ENCODE assay signal across 19 cellular contexts in the genomic region with DNA sequence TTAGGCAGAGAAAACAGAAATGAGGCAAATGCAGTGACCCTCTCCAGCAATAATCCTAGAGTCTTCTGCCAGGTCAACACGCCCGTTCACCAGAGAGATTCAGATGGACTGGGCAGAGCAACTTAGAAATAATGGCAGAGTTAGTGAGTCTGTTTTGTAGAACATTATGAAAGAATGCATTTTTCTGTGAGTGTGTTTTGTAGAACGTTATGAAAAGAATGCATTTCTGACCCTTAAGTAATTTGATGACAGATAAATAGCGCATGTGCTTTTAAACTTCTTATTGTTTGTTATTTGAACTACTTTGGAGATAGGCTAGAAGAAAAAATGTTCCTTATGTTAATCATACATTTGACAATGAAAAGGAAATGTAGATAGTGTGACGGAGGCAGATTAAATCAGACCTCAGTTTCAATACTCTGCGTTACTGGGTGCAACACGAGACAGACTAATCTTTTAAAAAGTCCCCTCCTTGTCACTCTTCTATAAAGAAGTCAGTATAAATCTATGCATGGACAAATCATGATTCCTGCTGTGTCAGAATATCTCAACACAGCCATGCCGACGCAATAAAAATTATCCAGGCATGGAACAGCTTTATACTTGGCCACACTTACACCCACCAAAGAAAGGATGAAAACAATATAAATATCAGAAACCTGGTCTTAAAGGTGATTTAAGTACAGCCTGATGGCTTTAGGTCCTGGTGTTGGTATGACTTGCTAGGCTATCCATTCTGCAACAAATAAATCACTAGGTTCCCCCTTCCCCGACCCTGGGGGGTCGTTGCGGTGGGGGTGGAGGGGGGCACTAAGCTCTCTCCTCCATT. TPM values are rescaled to one million over a fixed set of nuclear protein-coding genes. Genes with fewer than 3 reads are reported as not detected.
DNase-seq lines count a peak whose midpoint lies in the region; TF ChIP-seq lines count a peak whose summit lies in the region.
"Had no signal": no experiment of that assay in that cellular context is flagged by ENCODE, and none has a peak within 500 bp of the region (broad histone marks: within the 10 kb centered on the region; RNA-seq: fewer than 3 reads in every experiment).

No MANE protein-coding gene starts in this region.

- H3K36me3 Mint-ChIP-seq in neural progenitor cell = no peaks in the 10 kb centered on the region
- H3K36me3 Mint-ChIP-seq: WTC11 had no signal

- peaks cover 8 to 19% of the 10 kb centered on the region in 2 experiments; a peak in 2 of 4 replicates for H3K4me1 ChIP-seq in SK-N-SH (ENCODE audit: control insufficient read depth in 1 of 2, insufficient read depth in 2 of 2, low read depth in 1 of 2, low read length in 1 of 2)
- H3K4me1 ChIP-seq in neural progenitor cell = peaks cover 25% of the 10 kb centered on the region
- H3K4me1 ChIP-seq: testis had no signal

- no peaks in the 10 kb centered on the region for H3F3A ChIP-seq in SK-N-SH (replicated peaks; ENCODE audit: insufficient read depth)
- H3F3A ChIP-seq in neural progenitor cell (ENCODE audit: low read depth) = peaks cover 24% of the 10 kb centered on the region

- H3K9me3 Mint-ChIP-seq in neural progenitor cell = no peaks in the 10 kb centered on the region
- H3K9me3 Mint-ChIP-seq: WTC11 had no signal

- WGBS in SK-N-SH (ENCODE audit: low lambda C conversion rate) = 68% methylated on average over 11 of the region's 12 CpGs

- no peaks in the 10 kb centered on the region for H3K9me3 ChIP-seq in SK-N-SH
- no peaks in the 10 kb centered on the region for H3K9me3 ChIP-seq in neural progenitor cell (ENCODE audit: low read depth)
- H3K9me3 ChIP-seq: ovary, testis had no signal

- no peak overlapping the region for H3K4me3 ChIP-seq in SK-N-SH (ENCODE audit: low read depth in 2 of 2, low read length in 1 of 2)
- peak overlapping the region; percentile 13 for H3K4me3 ChIP-seq in fibroblast of pulmonary artery (replicated peaks; ENCODE audit: low read depth, low read length)
- no peak overlapping the region for H3K4me3 ChIP-seq in neural progenitor cell
- H3K4me3 ChIP-seq: ovary, testis had no signal

- H3K27ac Mint-ChIP-seq in neural progenitor cell = peak overlapping the region; percentile 25
- H3K27ac Mint-ChIP-seq: WTC11 had no signal

- no peaks in the 10 kb centered on the region for H3K27me3 ChIP-seq in SK-N-SH (ENCODE audit: insufficient read depth)
- H3K27me3 ChIP-seq in neural progenitor cell = no peaks in the 10 kb centered on the region
- H3K27me3 ChIP-seq: ovary, testis had no signal

- no peaks in the 10 kb centered on the region for H3K9me2 ChIP-seq in SK-N-SH

- H3K4me3 Mint-ChIP-seq in neural progenitor cell = no peak overlapping the region
- H3K4me3 Mint-ChIP-seq: WTC11 had no signal

- no peak overlapping the region for H2AFZ ChIP-seq in SK-N-SH (ENCODE audit: low read depth)
- H2AFZ ChIP-seq in neural progenitor cell (replicated peaks) = no peak overlapping the region

- POLR2A ChIA-PET in SK-N-SH (lab: Yijun Ruan, JAX) = no interaction called here

- H3K4me1 Mint-ChIP-seq in neural progenitor cell = peaks cover 19% of the 10 kb centered on the region

- H3K9ac ChIP-seq in SK-N-SH = no peak overlapping the region
- no peak overlapping the region for H3K9ac ChIP-seq in neural progenitor cell

- H3K27ac ChIP-seq in SK-N-SH (ENCODE audit: low read depth in 2 of 2, low read length in 1 of 2) = peak overlapping the region in 1 of 2 experiments; percentile 12; a peak in 1 of 4 replicates
- H3K27ac ChIP-seq in neural progenitor cell = no peak overlapping the region
- H3K27ac ChIP-seq: ovary, RWPE1, testis had no signal

- TF ChIP-seq CTCF in SK-N-SH (IDR thresholded peaks at IDR 0.05) (no peak), fibroblast of pulmonary artery (IDR thresholded peaks at IDR 0.05; ENCODE audit: low read length, missing control alignments) (no peak), neural progenitor cell (IDR thresholded peaks at IDR 0.05) (no peak)

- H3K36me3 ChIP-seq in SK-N-SH (replicated peaks in 1 of 2; ENCODE audit: control insufficient read depth in 1 of 2, insufficient read depth in 2 of 2, low read length in 1 of 2) (no peaks in the 10 kb centered on the region), neural progenitor cell (no peaks in the 10 kb centered on the region)
- H3K36me3 ChIP-seq: ovary had no signal

- H3K27me3 Mint-ChIP-seq in neural progenitor cell (ENCODE audit: insufficient read depth, low read depth) = peaks cover 5% of the 10 kb centered on the region

- no peak overlapping the region for H3K4me2 ChIP-seq in SK-N-SH
- H3K4me2 ChIP-seq in neural progenitor cell = no peak overlapping the region

- H4K20me1 ChIP-seq in SK-N-SH (ENCODE audit: insufficient read depth) = no peaks in the 10 kb centered on the region
- H4K20me1 ChIP-seq in neural progenitor cell (ENCODE audit: low read depth) = no peaks in the 10 kb centered on the region

- DNase-seq in GM03348 (ENCODE audit: low spot score) (peak; percentile 71), SK-N-SH (no peak), fibroblast of pulmonary artery (ENCODE audit: low read depth) (peak; percentile 80), neural progenitor cell (ENCODE audit: low spot score) (no peak), T-helper 2 cell (no peak), NCI-H524 (lab: John Stamatoyannopoulos, UW) (no peak), NCI-H1436 (lab: John Stamatoyannopoulos, UW) (no peak)
- DNase-seq in activated naive CD4-positive, alpha-beta T cell treated with anti-CD3 and anti-CD28 coated beads, Interleukin-2, amount 50 U/mL, for 16 hours = no peak
- DNase-seq: aorta; DMS 273 treated with DMSO at 0.1 percent for 48 hours; hippocampal formation; NK-92 treated with Interleukin-12 subunit alpha and Interleukin-12 subunit beta, amount 100 ng/mL, for 24 hours; ovary; stimulated activated CD4-positive, alpha-beta T cell treated with anti-CD3 and anti-CD28 coated beads, Interleukin-4, amount 100 ng/mL, for 4 hours; testis had no signal

- CTCF ChIA-PET in SK-N-SH (lab: Yijun Ruan, JAX) = interaction anchor here (0.6 to 1.0 kb wide), 3 partner anchors 9 to 774 kb away, joined by 3 read pairs; no protein-coding TSS in a partner anchor

- TF ChIP-seq EP300 in SK-N-SH (IDR thresholded peaks at IDR 0.05; ENCODE audit: borderline replicate concordance in 1 of 2, low read depth in 1 of 2, low read length in 1 of 2) = no peak; a peak in 1 of 4 replicates

- H3K79me2 ChIP-seq in SK-N-SH (ENCODE audit: insufficient read depth) (no peaks in the 10 kb centered on the region), neural progenitor cell (ENCODE audit: low read depth) (no peaks in the 10 kb centered on the region)

- no peak for TF ChIP-seq RAD21 in SK-N-SH (IDR thresholded peaks at IDR 0.05; ENCODE audit: low read length)

TF ChIP-seq in SK-N-SH, 30 proteins besides CTCF, POLR2A, EP300 and RAD21 (continues in another document):
- TF ChIP-seq FOSL2 (IDR thresholded peaks at IDR 0.05; ENCODE audit: borderline replicate concordance, low read depth) (no peak), TCF12 (IDR thresholded peaks at IDR 0.05) (peak; percentile 33), GATA2 (CRISPR knock-in tag; IDR thresholded peaks at IDR 0.05) (no peak), YY1 (IDR thresholded peaks at IDR 0.05; ENCODE audit: low read depth) (no peak), SMC3 (IDR thresholded peaks at IDR 0.05; ENCODE audit: low read depth, low read length) (no peak), MXI1 (IDR thresholded peaks at IDR 0.05; ENCODE audit: low read depth, low read length) (no peak), FOXM1 (IDR thresholded peaks at IDR 0.05; ENCODE audit: low read depth) (no peak), JUND (IDR thresholded peaks at IDR 0.05) (0 out of 2 replicates have a peak, but pooled peaks have one; percentile 21), CHD2 (IDR thresholded peaks at IDR 0.05; ENCODE audit: low read length, partially characterized antibody) (no peak), RXRA (IDR thresholded peaks at IDR 0.05; ENCODE audit: borderline replicate concordance, low read depth) (no peak)
- TF ChIP-seq, protein P1, sequence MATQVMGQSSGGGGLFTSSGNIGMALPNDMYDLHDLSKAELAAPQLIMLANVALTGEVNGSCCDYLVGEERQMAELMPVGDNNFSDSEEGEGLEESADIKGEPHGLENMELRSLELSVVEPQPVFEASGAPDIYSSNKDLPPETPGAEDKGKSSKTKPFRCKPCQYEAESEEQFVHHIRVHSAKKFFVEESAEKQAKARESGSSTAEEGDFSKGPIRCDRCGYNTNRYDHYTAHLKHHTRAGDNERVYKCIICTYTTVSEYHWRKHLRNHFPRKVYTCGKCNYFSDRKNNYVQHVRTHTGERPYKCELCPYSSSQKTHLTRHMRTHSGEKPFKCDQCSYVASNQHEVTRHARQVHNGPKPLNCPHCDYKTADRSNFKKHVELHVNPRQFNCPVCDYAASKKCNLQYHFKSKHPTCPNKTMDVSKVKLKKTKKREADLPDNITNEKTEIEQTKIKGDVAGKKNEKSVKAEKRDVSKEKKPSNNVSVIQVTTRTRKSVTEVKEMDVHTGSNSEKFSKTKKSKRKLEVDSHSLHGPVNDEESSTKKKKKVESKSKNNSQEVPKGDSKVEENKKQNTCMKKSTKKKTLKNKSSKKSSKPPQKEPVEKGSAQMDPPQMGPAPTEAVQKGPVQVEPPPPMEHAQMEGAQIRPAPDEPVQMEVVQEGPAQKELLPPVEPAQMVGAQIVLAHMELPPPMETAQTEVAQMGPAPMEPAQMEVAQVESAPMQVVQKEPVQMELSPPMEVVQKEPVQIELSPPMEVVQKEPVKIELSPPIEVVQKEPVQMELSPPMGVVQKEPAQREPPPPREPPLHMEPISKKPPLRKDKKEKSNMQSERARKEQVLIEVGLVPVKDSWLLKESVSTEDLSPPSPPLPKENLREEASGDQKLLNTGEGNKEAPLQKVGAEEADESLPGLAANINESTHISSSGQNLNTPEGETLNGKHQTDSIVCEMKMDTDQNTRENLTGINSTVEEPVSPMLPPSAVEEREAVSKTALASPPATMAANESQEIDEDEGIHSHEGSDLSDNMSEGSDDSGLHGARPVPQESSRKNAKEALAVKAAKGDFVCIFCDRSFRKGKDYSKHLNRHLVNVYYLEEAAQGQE (IDR thresholded peaks at IDR 0.05; ENCODE audit: low read depth, low read length) = no peak
- TF ChIP-seq, protein P2, sequence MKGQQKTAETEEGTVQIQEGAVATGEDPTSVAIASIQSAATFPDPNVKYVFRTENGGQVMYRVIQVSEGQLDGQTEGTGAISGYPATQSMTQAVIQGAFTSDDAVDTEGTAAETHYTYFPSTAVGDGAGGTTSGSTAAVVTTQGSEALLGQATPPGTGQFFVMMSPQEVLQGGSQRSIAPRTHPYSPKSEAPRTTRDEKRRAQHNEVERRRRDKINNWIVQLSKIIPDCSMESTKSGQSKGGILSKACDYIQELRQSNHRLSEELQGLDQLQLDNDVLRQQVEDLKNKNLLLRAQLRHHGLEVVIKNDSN (IDR thresholded peaks at IDR 0.05; ENCODE audit: borderline replicate concordance, low read depth) = no peak

RNA-seq across cellular contexts. Expression of a gene that starts 47.8 kb away (rescaled TPM):
- 0.05 and 0.16 TPM in 2 replicates for polyA plus RNA-seq in SK-N-SH (2012; rRNA removed)
- 0.21 and 0.30 TPM in 2 replicates for polyA plus RNA-seq in SK-N-SH (2012; cell fraction: cytosol; rRNA removed)
- 0.76 and 1.2 TPM in 2 replicates for polyA plus RNA-seq in SK-N-SH (2012; cell fraction: nucleus; rRNA removed)
- total RNA-seq in neural progenitor cell (ENCODE audit: low replicate concordance) = 0.46 and 0.51 TPM in 2 replicates
- total RNA-seq: aorta; skeletal muscle tissue; T-helper 1 cell treated with Interleukin-12 subunit alpha and Interleukin-12 subunit beta and Interleukin-4 antibody, amounts not matched to agents 30 ng/mL and 1 ng/mL, for 36 hours had no signal
- polyA plus RNA-seq: aorta had no signal

Comparison
In these comparisons a context has a peak if more than half of its experiments do, and no peak if none do; other contexts are left out.
1. DNase-seq: peak in GM03348 (single experiment) and fibroblast of pulmonary artery (single experiment); none in SK-N-SH (single experiment), neural progenitor cell (single experiment), T-helper 2 cell (0 of 5), NCI-H524 (0 of 2), NCI-H1436 (single experiment) and activated naive CD4-positive, alpha-beta T cell treated with anti-CD3 and anti-CD28 coated beads, Interleukin-2, amount 50 U/mL, for 16 hours (single experiment).